In the genomic region with DNA sequence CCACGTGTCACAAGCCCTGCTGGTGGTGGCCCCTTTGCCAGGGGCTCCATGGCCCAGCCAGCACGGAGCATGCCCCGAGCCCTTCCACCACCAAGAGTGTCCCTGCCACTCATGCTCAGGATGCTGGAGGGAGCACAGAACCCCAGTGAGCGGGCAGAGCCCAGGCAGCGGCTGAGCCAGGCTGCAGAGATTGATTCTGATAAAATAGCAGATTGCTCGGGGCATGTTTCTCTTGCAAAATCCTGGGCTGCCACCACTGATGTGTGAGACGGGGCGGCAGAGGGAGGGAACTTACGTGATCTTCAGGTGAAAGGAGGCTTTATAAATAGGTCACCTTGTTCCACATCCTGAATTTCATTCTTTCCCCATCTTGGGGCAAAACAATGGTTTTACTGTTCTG, we compare ENCODE assay signal across 26 cellular contexts. TPM values are rescaled to one million over a fixed set of nuclear protein-coding genes. Genes with fewer than 3 reads are reported as not detected.
A peak's percentile ranks its signal among the peaks of the same experiment; 100 is the strongest.
DNase-seq lines count a peak whose midpoint lies in the region; ATAC-seq, FAIRE-seq and TF ChIP-seq lines count a peak whose summit lies in the region.
"Had no signal": no experiment of that assay in that cellular context is flagged by ENCODE, and none has a peak within 500 bp of the region (broad histone marks: within the 10 kb centered on the region; RNA-seq: fewer than 3 reads in every experiment).

No MANE protein-coding gene starts in this region.

- H3F3A ChIP-seq in OCI-LY1 (ENCODE audit: insufficient read depth, low read length) = no peaks in the 10 kb centered on the region

- CTCF ChIA-PET in HepG2 (lab: Yijun Ruan, JAX; ENCODE audit: low intra/inter-chr PET ratio, low total read pairs) = no interaction called here

- H2AFZ ChIP-seq in OCI-LY1 (ENCODE audit: low read length) (no peak overlapping the region), HepG2 (ENCODE audit: low read length) (no peak overlapping the region)
- H2AFZ ChIP-seq: neural progenitor cell had no signal

- H3K36me3 ChIP-seq in OCI-LY1 (ENCODE audit: insufficient read depth, low read length) (0 out of 2 replicates have a peak, but pooled peaks cover 6% of the 10 kb centered on the region), body of pancreas (replicated peaks in 1 of 2; ENCODE audit: insufficient read depth in 1 of 2, low read depth in 2 of 2) (peaks cover 0 to 4% of the 10 kb centered on the region in 2 donors), HepG2 (replicated peaks in 1 of 2; ENCODE audit: control insufficient read depth in 1 of 2, insufficient read depth in 2 of 2, low read length in 2 of 2) (0 out of 5 replicates have a peak, but pooled peaks cover 0 to 1% of the 10 kb centered on the region in 2 experiments)
- H3K36me3 ChIP-seq: colonic mucosa, esophagus muscularis mucosa, MG63, neural progenitor cell, transverse colon had no signal

- H3K9me2 ChIP-seq in OCI-LY1 (ENCODE audit: low read depth, low read length) = no peaks in the 10 kb centered on the region

- H3K4me1 ChIP-seq in OCI-LY1 (ENCODE audit: insufficient read depth, low read length, severe bottlenecking) (peaks cover 29% of the 10 kb centered on the region), body of pancreas (peaks cover 38% of the 10 kb centered on the region), HepG2 (ENCODE audit: insufficient read depth, low read length) (peaks cover 19% of the 10 kb centered on the region)
- H3K4me1 ChIP-seq: colonic mucosa, neural progenitor cell had no signal

- H3K27ac ChIP-seq in OCI-LY1 (ENCODE audit: low read depth, low read length, poor library complexity, severe bottlenecking) = peak overlapping the region; percentile 40
- H3K27ac ChIP-seq in body of pancreas = peak overlapping the region; percentile 22 to 60 (median 52)
- no peak overlapping the region for H3K27ac ChIP-seq in HepG2 (ENCODE audit: extremely low read length, insufficient read depth, low read length)
- H3K27ac ChIP-seq in temporal lobe (ENCODE audit: low read depth, low read length) = peak overlapping the region; percentile 31
- H3K27ac ChIP-seq: C4-2B, colonic mucosa, neural progenitor cell, transverse colon had no signal

- no peak for FAIRE-seq in HepG2 (lab: Jason Lieb, UNC)
- FAIRE-seq: D721Med, HTR-8/SVneo had no signal

- TF ChIP-seq POLR2A in body of pancreas (IDR thresholded peaks at IDR 0.05) (no peak), HepG2 (IDR thresholded peaks at IDR 0.05; ENCODE audit: insufficient read depth in 1 of 2, low read depth in 2 of 2, low read length in 2 of 2) (no peak)

- TF ChIP-seq EP300 in HepG2 (IDR thresholded peaks at IDR 0.05; ENCODE audit: low read depth in 2 of 2, low read length in 2 of 2) (no peak), HepG2 (CRISPR knock-in tag; IDR thresholded peaks at IDR 0.05; ENCODE audit: borderline replicate concordance) (no peak)

- in situ Hi-C loops in HepG2 (cut with HindIII; ENCODE audit: extremely low pct_ligation_motif_present, low pct_unique_long_range_greater_than_20kb) = no loop called here

- no TSS peak for BruUV-seq in HepG2 (replicated peaks; lab: Mats Ljungman, UMichigan)

- no peaks in the 10 kb centered on the region for H4K20me1 ChIP-seq in OCI-LY1 (ENCODE audit: insufficient read depth, low read length)
- 0 out of 2 replicates have a peak, but pooled peaks cover 3% of the 10 kb centered on the region for H4K20me1 ChIP-seq in HepG2 (ENCODE audit: insufficient read depth, low read length)

- ATAC-seq in body of pancreas (peak; percentile 57), HepG2 (no peak; the same call in 2 of the 3 replicates), GM21367 (IDR thresholded peaks at IDR 0.05; ENCODE audit: unreplicated experiment) (no peak)
- ATAC-seq: effector memory CD8-positive, alpha-beta T cell had no signal

- POLR2A ChIA-PET in HepG2 (lab: Yijun Ruan, JAX) = no interaction called here

- no peaks in the 10 kb centered on the region for H3K9me3 ChIP-seq in OCI-LY1 (ENCODE audit: low read length)
- H3K9me3 ChIP-seq in body of pancreas = no peaks in the 10 kb centered on the region
- no peaks in the 10 kb centered on the region for H3K9me3 ChIP-seq in HepG2 (ENCODE audit: low read length)
- H3K9me3 ChIP-seq: colonic mucosa, esophagus muscularis mucosa, MG63, transverse colon had no signal

- no peak for TF ChIP-seq CTCF in OCI-LY1 (IDR thresholded peaks at IDR 0.05; ENCODE audit: low read length)
- TF ChIP-seq CTCF in body of pancreas (IDR thresholded peaks at IDR 0.05) = no peak
- TF ChIP-seq CTCF in HepG2 (CRISPR knock-in tag; IDR thresholded peaks at IDR 0.05) = no peak

- intact Hi-C loops in body of pancreas (cut with DNase I) = no loop called here
- intact Hi-C loops in HepG2 (cut with micrococcal nuclease; ENCODE audit: unreplicated experiment) = no loop called here

- peak in 3 of 4 donors; percentile 42 to 53 (median 51) for DNase-seq in body of pancreas
- DNase-seq in HepG2 (ENCODE audit: low spot score) = peak; percentile 12
- no peak for DNase-seq in iPS-NIHi11 (ENCODE audit: low spot score)
- no peak for DNase-seq in CD1c-positive myeloid dendritic cell (ENCODE audit: extremely low spot score)
- DNase-seq: activated naive CD4-positive, alpha-beta T cell treated with Interleukin-2 at 50 U/mL for 16 hours; colonic mucosa; effector memory CD8-positive, alpha-beta T cell; foreskin melanocyte; KBM-7; left colon; mesendoderm; MG63; NCI-H2081 treated with DMSO at 0.1 percent for 48 hours; NCI-H446 treated with DMSO at 0.1 percent for 48 hours; NCI-H82; stimulated activated naive CD4-positive, alpha-beta T cell treated with Interleukin-2 at 50 U/mL for 16 hours; T1000; transverse colon had no signal

- TF ChIP-seq RAD21 in HepG2 (CRISPR knock-in tag; IDR thresholded peaks at IDR 0.05) = no peak

- 65 to 67% methylated on average over 8 to 9 of the region's 9 CpGs for WGBS in body of pancreas, 2 donors
- WGBS in HepG2 (ENCODE audit: low lambda C conversion rate) = 61% methylated on average over 9 of the region's 9 CpGs

- H3K4me3 ChIP-seq in OCI-LY1 (ENCODE audit: low read depth, low read length, poor library complexity, severe bottlenecking) (no peak overlapping the region), body of pancreas (no peak overlapping the region), HepG2 (replicated peaks in 1 of 3; ENCODE audit: insufficient read depth in 1 of 3, low read depth in 2 of 3, low read length in 3 of 3) (no peak overlapping the region)
- H3K4me3 ChIP-seq: colonic mucosa, esophagus muscularis mucosa, MG63, neural progenitor cell, transverse colon had no signal

- H3K79me2 ChIP-seq in OCI-LY1 (ENCODE audit: insufficient read depth, low read length) = no peaks in the 10 kb centered on the region
- no peaks in the 10 kb centered on the region for H3K79me2 ChIP-seq in HepG2 (ENCODE audit: insufficient read depth, low read length)

- no peak overlapping the region for H3K9ac ChIP-seq in OCI-LY1 (ENCODE audit: low read length)
- no peak overlapping the region for H3K9ac ChIP-seq in HepG2 (ENCODE audit: insufficient read depth, low read depth, low read length)
- H3K9ac ChIP-seq: neural progenitor cell had no signal

- no peak overlapping the region; the same call in 1 of the 2 replicates for H3K4me2 ChIP-seq in OCI-LY1 (ENCODE audit: low read length)
- no peak overlapping the region for H3K4me2 ChIP-seq in HepG2 (ENCODE audit: low read depth, low read length)
- H3K4me2 ChIP-seq: neural progenitor cell had no signal

- no peaks in the 10 kb centered on the region; the same call in 1 of the 2 replicates for H3K27me3 ChIP-seq in OCI-LY1 (ENCODE audit: insufficient read depth, low read length)
- H3K27me3 ChIP-seq in body of pancreas = no peaks in the 10 kb centered on the region
- H3K27me3 ChIP-seq in HepG2 (ENCODE audit: control insufficient read depth in 1 of 2, insufficient read depth in 2 of 2, low read length in 2 of 2) = no peaks in the 10 kb centered on the region
- H3K27me3 ChIP-seq: colonic mucosa, esophagus muscularis mucosa, MG63, neural progenitor cell, transverse colon had no signal

TF ChIP-seq in HepG2, 621 proteins besides CTCF, POLR2A, EP300 and RAD21 (continues in another document):
- TF ChIP-seq SYNCRIP (IDR thresholded peaks at IDR 0.05; ENCODE audit: insufficient read depth, low read depth, low read length) (no peak), NR2C2 (CRISPR knock-in tag; IDR thresholded peaks at IDR 0.05; ENCODE audit: borderline replicate concordance) (no peak)

RNA-seq across cellular contexts. Expression of gene SPSB1, which starts 53.2 kb away (rescaled TPM):
- total RNA-seq in body of pancreas (10 to 100 TPM; 14.5 to 16.5 TPM), HepG2 (2016; rRNA removed; fragmentation: Illumina TruSeq; extraction: Trizol) (5.0 and 7.1 TPM in 2 replicates), temporal lobe (3.0 TPM)
- total RNA-seq in HepG2 (2016; cell fraction: cytosol; rRNA removed; fragmentation: Illumina TruSeq; extraction: Trizol; ENCODE audit: low read depth) = 2.4 and 2.5 TPM in 2 replicates
- total RNA-seq in HepG2 (2016; cell fraction: insoluble cytoplasmic fraction; rRNA removed; fragmentation: Illumina TruSeq; extraction: Trizol) = 5.2 and 5.8 TPM in 2 replicates
- 4.4 and 5.9 TPM in 2 replicates for total RNA-seq in HepG2 (2016; cell fraction: membrane; rRNA removed; fragmentation: Illumina TruSeq; extraction: Trizol)
- total RNA-seq in HepG2 (2016; cell fraction: nucleus; rRNA removed; fragmentation: Illumina TruSeq; extraction: Trizol) = 4.3 and 4.4 TPM in 2 replicates
- 8.0 and 10.9 TPM in 2 replicates for polyA plus RNA-seq in HepG2 (2011; rRNA removed)
- 8.1 and 8.5 TPM in 2 replicates for polyA plus RNA-seq in HepG2 (2011; cell fraction: cytosol; rRNA removed)
- polyA plus RNA-seq in HepG2 (2011; cell fraction: nucleus; rRNA removed) = 5.1 TPM in 2 replicates
- 4.0 and 7.7 TPM in 2 replicates for polyA plus RNA-seq in HepG2 (2012)
- 1.9 and 2.2 TPM in 2 replicates for polyA plus RNA-seq in HepG2 (2016; cell fraction: cytosol; fragmentation: Illumina TruSeq; extraction: Trizol; ENCODE audit: low read depth)
- polyA plus RNA-seq in HepG2 (2016; cell fraction: insoluble cytoplasmic fraction; fragmentation: Illumina TruSeq; extraction: Trizol; ENCODE audit: low read depth) = 7.3 and 7.8 TPM in 2 replicates
- 3.9 and 4.2 TPM in 2 replicates for polyA plus RNA-seq in HepG2 (2016; cell fraction: membrane; fragmentation: Illumina TruSeq; extraction: Trizol; ENCODE audit: low read depth)
- polyA plus RNA-seq in HepG2 (2016; cell fraction: nucleus; fragmentation: Illumina TruSeq; extraction: Trizol; ENCODE audit: insufficient read depth, low read depth) = 3.9 and 4.4 TPM in 2 replicates
- 9.2 and 17.1 TPM in 2 replicates for polyA minus RNA-seq in HepG2 (2011; rRNA and poly(A)+ RNA removed; ENCODE audit: low replicate concordance)
- 3.6 and 6.4 TPM in 2 replicates for polyA minus RNA-seq in HepG2 (2011; cell fraction: cytosol; rRNA and poly(A)+ RNA removed)
- 3.1 and 4.2 TPM in 2 replicates for polyA minus RNA-seq in HepG2 (2011; cell fraction: nucleus; rRNA and poly(A)+ RNA removed)

Comparison
In these comparisons a context has a peak if more than half of its experiments do, and no peak if none do; other contexts are left out.
1. DNase-seq: peak in body of pancreas (3 of 4) and HepG2 (single experiment); none in iPS-NIHi11 (single experiment) and CD1c-positive myeloid dendritic cell (single experiment).